ENCODE assay signal across 11 cellular contexts in genomic region chr17:66467766-66468165, GRCh38.
A peak's percentile ranks its signal among the peaks of the same experiment; 100 is the strongest.
DNase-seq lines count a peak whose midpoint lies in the region; ATAC-seq and TF ChIP-seq lines count a peak whose summit lies in the region.
"Had no signal": no experiment of that assay in that cellular context is flagged by ENCODE, and none has a peak within 500 bp of the region (broad histone marks: within the 10 kb centered on the region; RNA-seq: fewer than 3 reads in every experiment).

No MANE protein-coding gene starts in this region.

- H2AFZ ChIP-seq in SK-N-SH (ENCODE audit: low read depth): no peak overlapping the region

- POLR2A ChIA-PET in SK-N-SH (lab: Yijun Ruan, JAX): interaction anchor here (0.6 kb wide), 2 partner anchors 47 to 207 kb away, joined by 4 to 7 read pairs; no protein-coding TSS in a partner anchor

- H3K4me1 ChIP-seq in SK-N-SH (ENCODE audit: control insufficient read depth in 1 of 2, insufficient read depth in 2 of 2, low read depth in 1 of 2, low read length in 1 of 2): peaks cover 29 to 62% of the 10 kb centered on the region in 2 experiments
- H3K4me1 ChIP-seq: prostate gland had no signal

- DNase-seq in SK-N-SH: no peak
- no peak for DNase-seq in HL-60 (ENCODE audit: low read depth in 1 of 2, low spot score in 1 of 2)
- no peak for DNase-seq in brain microvascular endothelial cell
- DNase-seq in osteocyte (ENCODE audit: extremely low spot score, unreplicated experiment): no peak
- DNase-seq in caudate nucleus (lab: John Stamatoyannopoulos, UW): no peak
- DNase-seq in NCI-H446 treated with DMSO at 0.1 percent for 48 hours (lab: John Stamatoyannopoulos, UW): no peak
- DNase-seq: DMS153 had no signal

- H3K36me3 ChIP-seq in SK-N-SH (replicated peaks in 1 of 2; ENCODE audit: control insufficient read depth in 1 of 2, insufficient read depth in 2 of 2, low read length in 1 of 2) (peaks cover 0 to 3% of the 10 kb centered on the region in 2 experiments), brain microvascular endothelial cell (replicated peaks) (no peaks in the 10 kb centered on the region)
- H3K36me3 ChIP-seq: prostate gland had no signal

- H3F3A ChIP-seq in SK-N-SH (replicated peaks; ENCODE audit: insufficient read depth): peaks cover 49% of the 10 kb centered on the region

- H3K27me3 ChIP-seq in SK-N-SH (ENCODE audit: insufficient read depth) (no peaks in the 10 kb centered on the region), HL-60 (ENCODE audit: insufficient read depth, poor library complexity, severe bottlenecking) (no peaks in the 10 kb centered on the region), brain microvascular endothelial cell (replicated peaks) (no peaks in the 10 kb centered on the region)

- H3K27ac ChIP-seq in SK-N-SH (ENCODE audit: low read depth in 2 of 2, low read length in 1 of 2): peak overlapping the region; percentile 54 to 92; a peak in 3 of 4 replicates
- peak overlapping the region; percentile 71 for H3K27ac ChIP-seq in HL-60 (replicated peaks)
- peak overlapping the region; percentile 85 for H3K27ac ChIP-seq in brain microvascular endothelial cell
- H3K27ac ChIP-seq in caudate nucleus (ENCODE audit: low read depth, low read length): no peak overlapping the region
- H3K27ac ChIP-seq: 22Rv1, prostate gland had no signal

- peak overlapping the region; percentile 55 for H3K9ac ChIP-seq in SK-N-SH

- WGBS in SK-N-SH (ENCODE audit: low lambda C conversion rate): 69% methylated on average over 6 of the region's 6 CpGs

- H3K27ac Mint-ChIP-seq in osteocyte (ENCODE audit: unreplicated experiment): peak overlapping the region; percentile 97

- H3K4me3 ChIP-seq in SK-N-SH (ENCODE audit: low read depth in 2 of 2, low read length in 1 of 2) (peak overlapping the region in 1 of 2 experiments; percentile 30; a peak in 2 of 4 replicates), HL-60 (replicated peaks; ENCODE audit: insufficient read depth, low read length) (no peak overlapping the region), brain microvascular endothelial cell (ENCODE audit: low read depth, low read length) (no peak overlapping the region)
- H3K4me3 ChIP-seq: prostate gland had no signal

- no peaks in the 10 kb centered on the region for H3K9me3 Mint-ChIP-seq in osteocyte (ENCODE audit: unreplicated experiment)

- H3K79me2 ChIP-seq in SK-N-SH (ENCODE audit: insufficient read depth): peaks cover 95% of the 10 kb centered on the region

- no peaks in the 10 kb centered on the region for H3K36me3 Mint-ChIP-seq in osteocyte (ENCODE audit: unreplicated experiment)

- CTCF ChIA-PET in SK-N-SH (lab: Yijun Ruan, JAX): interaction anchor here (0.9 to 4.4 kb wide), 6 partner anchors 10 to 213 kb away, joined by 3 to 19 read pairs (median 6); no protein-coding TSS in a partner anchor

- no peak for TF ChIP-seq RAD21 in SK-N-SH (IDR thresholded peaks at IDR 0.05; ENCODE audit: low read length)

- H3K27me3 Mint-ChIP-seq in osteocyte (ENCODE audit: unreplicated experiment): no peaks in the 10 kb centered on the region

- in situ Hi-C loops in brain microvascular endothelial cell (cut with HindIII; ENCODE audit: low pct_ligation_motif_present, low sequenced_read_pairs): no loop called here

- no peaks in the 10 kb centered on the region for H3K9me3 ChIP-seq in SK-N-SH
- H3K9me3 ChIP-seq: prostate gland had no signal

- ATAC-seq in SK-N-SH treated with all-trans-retinoic acid at 6 μM for 48 hours (no peak), HG02678 (IDR thresholded peaks at IDR 0.05; ENCODE audit: unreplicated experiment) (no peak)

- peak overlapping the region; percentile 66 for H3K4me3 Mint-ChIP-seq in osteocyte (ENCODE audit: unreplicated experiment)

- 0 out of 2 replicates have a peak, but pooled peaks cover 3% of the 10 kb centered on the region for H4K20me1 ChIP-seq in SK-N-SH (ENCODE audit: insufficient read depth)

- H3K4me1 Mint-ChIP-seq in osteocyte (ENCODE audit: unreplicated experiment): peaks cover 81% of the 10 kb centered on the region

- peak overlapping the region; percentile 66 for H3K4me2 ChIP-seq in SK-N-SH

- TF ChIP-seq CTCF in SK-N-SH (IDR thresholded peaks at IDR 0.05) (no peak), HL-60 (IDR thresholded peaks at IDR 0.05; ENCODE audit: insufficient read depth, low read length) (no peak), brain microvascular endothelial cell (IDR thresholded peaks at IDR 0.05; ENCODE audit: low read depth, low read length, missing control alignments) (no peak), osteocyte (IDR thresholded peaks at IDR 0.05) (no peak)

- no peaks in the 10 kb centered on the region for H3K9me2 ChIP-seq in SK-N-SH

- no peak for TF ChIP-seq EP300 in SK-N-SH (IDR thresholded peaks at IDR 0.05; ENCODE audit: borderline replicate concordance in 1 of 2, low read depth in 1 of 2, low read length in 1 of 2)

TF ChIP-seq in SK-N-SH, 30 proteins besides CTCF, POLR2A, EP300 and RAD21 (continues in another document):
- no peak for TF ChIP-seq GATA2 (CRISPR knock-in tag; IDR thresholded peaks at IDR 0.05)
- TF ChIP-seq USF1 (IDR thresholded peaks at IDR 0.05; ENCODE audit: borderline replicate concordance, low read depth): no peak
- TF ChIP-seq RXRA (IDR thresholded peaks at IDR 0.05; ENCODE audit: borderline replicate concordance, low read depth): no peak
- no peak for TF ChIP-seq REST (IDR thresholded peaks at IDR 0.05; ENCODE audit: low read depth, low read length)
- no peak for TF ChIP-seq TEAD4 (IDR thresholded peaks at IDR 0.05; ENCODE audit: borderline replicate concordance, insufficient read depth)

TF ChIP-seq in SK-N-SH treated with all-trans-retinoic acid at 6 μM for 48 hours, 23 proteins besides CTCF, POLR2A, EP300 and RAD21:
- TF ChIP-seq BACH2 (CRISPR knock-in tag; IDR thresholded peaks at IDR 0.05; ENCODE audit: borderline replicate concordance): no peak
